Comparison of ENCODE assay signal across 8 cellular contexts in the genomic region with DNA sequence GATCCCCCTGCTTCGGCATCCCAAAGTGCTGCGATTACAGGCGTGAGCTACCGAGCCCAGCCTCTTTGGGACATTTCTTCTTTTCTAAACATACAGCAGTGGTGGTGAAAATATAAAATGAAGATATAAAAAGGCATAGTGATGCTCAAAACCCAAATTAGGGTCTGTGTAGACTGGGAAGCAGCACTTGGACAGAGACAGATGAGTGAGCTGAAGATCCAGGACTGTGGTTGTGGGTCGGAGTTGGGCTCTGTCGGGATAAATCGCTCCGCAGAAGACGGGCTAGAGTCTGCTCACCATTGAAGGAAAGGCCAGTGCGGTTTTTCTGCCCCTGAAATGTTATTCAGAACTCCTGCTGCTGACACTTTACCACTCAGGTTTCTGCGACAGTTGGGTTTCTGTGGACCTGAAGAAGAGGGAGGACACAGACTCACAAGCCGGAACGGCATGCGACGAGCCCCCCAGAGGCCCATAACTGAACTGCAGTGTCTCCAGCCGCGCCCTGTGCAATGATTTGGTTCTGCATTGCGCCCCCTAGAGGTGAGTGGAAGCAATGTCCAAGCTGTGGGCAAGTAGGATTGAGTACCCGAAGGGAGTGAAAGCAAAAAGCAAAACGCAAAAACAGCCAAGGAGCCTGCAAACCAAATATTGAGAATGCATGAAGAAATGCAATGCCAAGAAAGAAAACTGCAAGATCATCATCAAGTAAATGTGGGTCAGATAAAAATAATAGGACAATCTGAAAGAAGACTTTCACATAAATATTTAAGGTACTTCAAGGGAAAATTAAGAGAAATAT.
DNase-seq lines count a peak whose midpoint lies in the region; ATAC-seq, FAIRE-seq and TF ChIP-seq lines count a peak whose summit lies in the region.

No MANE protein-coding gene starts in this region.

- H3K9me3 ChIP-seq in A673 (ENCODE audit: low read depth, low read length, poor library complexity, severe bottlenecking) = no peaks in the 10 kb centered on the region

- peak; percentile 90 for ATAC-seq in GM18520 (IDR thresholded peaks at IDR 0.05; ENCODE audit: unreplicated experiment)
- ATAC-seq in HG03045 (IDR thresholded peaks at IDR 0.05; ENCODE audit: unreplicated experiment) = peak; percentile 98

- FAIRE-seq in islet of Langerhans (lab: Jason Lieb, UNC) = peak; percentile 33

- no peak overlapping the region for H3K27ac ChIP-seq in A673 (ENCODE audit: low read depth, low read length, poor library complexity, severe bottlenecking)

- DNase-seq in A673 (ENCODE audit: low spot score) (peak; percentile 95), NCI-H2107 treated with DMSO at 0.1 percent for 48 hours (lab: John Stamatoyannopoulos, UW; ENCODE audit: unreplicated experiment) (peak; percentile 64), T47D (ENCODE audit: low read depth in 1 of 2, low spot score in 1 of 2) (peak; percentile 76 to 95)
- peak; percentile 77 to 82 (median 80) for DNase-seq in stimulated activated CD4-positive, alpha-beta T cell treated with anti-CD3 and anti-CD28 coated beads, Interleukin-1b, Interleukin-23, amount 100 ng/mL, for 24 hours (ENCODE audit: low read depth in 4 of 4, low spot score in 1 of 4)

- in situ Hi-C loops in T47D (cut with HindIII; ENCODE audit: low pct_unique_long_range_greater_than_20kb, low sequenced_read_pairs) = no loop called here

- peak; percentile 100 for TF ChIP-seq CTCF in A673 (conservative IDR thresholded peaks at IDR 0.05; ENCODE audit: low read depth, low read length)
- peak; percentile 100 for TF ChIP-seq CTCF in WI38 (IDR thresholded peaks at IDR 0.05; ENCODE audit: low read depth, low read length)

- BruUV-seq in A673 (replicated peaks; lab: Mats Ljungman, UMichigan) = no TSS peak

- no peaks in the 10 kb centered on the region for H3K4me1 ChIP-seq in A673 (ENCODE audit: insufficient read depth, low read length, poor library complexity, severe bottlenecking)

- CTCF ChIA-PET in A673 (lab: Charles Lee) = interaction anchor here (0.5 to 1.0 kb wide), 6 partner anchors 11 to 192 kb away, joined by 3 to 5 read pairs (median 3); no protein-coding TSS in a partner anchor

- no peaks in the 10 kb centered on the region for H3K27me3 ChIP-seq in A673 (replicated peaks; ENCODE audit: insufficient read depth, low read depth, low read length, poor library complexity)

- intact Hi-C loops in A673 (cut with micrococcal nuclease; ENCODE audit: unreplicated experiment) = loop anchor here (1.0 kb wide), 1 partner anchor 193 kb away; no protein-coding TSS in a partner anchor

- POLR2A ChIA-PET in A673 (lab: Charles Lee; ENCODE audit: low non-redundant PET) = no interaction called here

- no peak overlapping the region for H3K4me3 ChIP-seq in A673 (ENCODE audit: low read depth, low read length, poor library complexity, severe bottlenecking)
- no peak overlapping the region for H3K4me3 ChIP-seq in WI38 (ENCODE audit: low read depth, low read length)

- no peaks in the 10 kb centered on the region for H3K36me3 ChIP-seq in A673 (ENCODE audit: insufficient read depth, low read length, poor library complexity, severe bottlenecking)
